ENCODE assay signal across 1 cellular context in the genomic region with DNA sequence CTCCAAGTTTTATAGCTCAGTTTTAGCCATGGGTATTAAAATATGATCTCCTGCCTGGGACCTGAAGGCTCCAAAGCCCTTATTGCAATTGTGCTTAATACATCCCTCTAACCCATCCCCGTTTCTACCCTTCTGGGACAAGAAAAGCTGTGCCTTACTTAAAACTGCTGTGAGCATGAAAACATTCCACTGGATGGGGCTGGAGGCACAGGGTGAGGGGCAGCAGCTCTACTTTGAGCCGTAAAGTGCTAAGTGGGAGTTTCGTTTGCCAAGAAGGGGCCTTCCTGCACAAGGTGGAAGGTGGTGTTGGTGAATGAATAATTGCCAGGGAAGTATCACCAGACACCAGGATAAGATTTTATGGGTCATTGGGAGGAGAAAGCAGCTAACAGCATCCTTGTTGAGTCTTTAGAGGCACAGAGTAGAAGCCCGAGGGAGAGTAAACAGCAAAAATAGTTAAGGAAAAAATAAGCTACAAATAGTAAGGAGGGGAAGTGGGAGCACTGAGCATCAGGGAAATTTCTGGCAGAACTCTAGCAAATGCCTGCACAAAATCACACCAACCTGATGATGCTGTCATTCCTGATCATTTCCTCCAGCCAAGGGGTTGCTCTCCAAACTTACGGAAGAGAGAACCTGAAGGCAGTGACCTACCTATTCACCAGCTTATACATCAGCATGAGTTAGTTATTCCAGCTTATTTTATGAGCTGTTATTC.
A peak's percentile ranks its signal among the peaks of the same experiment; 100 is the strongest.
TF ChIP-seq lines count a peak whose summit lies in the region.

No MANE protein-coding gene starts in this region.

TF ChIP-seq in H1, 55 proteins besides CTCF, POLR2A, EP300 and RAD21:
- TF ChIP-seq CEBPB (IDR thresholded peaks at IDR 0.05; ENCODE audit: low read depth, low read length): no peak
- TF ChIP-seq, protein P1, sequence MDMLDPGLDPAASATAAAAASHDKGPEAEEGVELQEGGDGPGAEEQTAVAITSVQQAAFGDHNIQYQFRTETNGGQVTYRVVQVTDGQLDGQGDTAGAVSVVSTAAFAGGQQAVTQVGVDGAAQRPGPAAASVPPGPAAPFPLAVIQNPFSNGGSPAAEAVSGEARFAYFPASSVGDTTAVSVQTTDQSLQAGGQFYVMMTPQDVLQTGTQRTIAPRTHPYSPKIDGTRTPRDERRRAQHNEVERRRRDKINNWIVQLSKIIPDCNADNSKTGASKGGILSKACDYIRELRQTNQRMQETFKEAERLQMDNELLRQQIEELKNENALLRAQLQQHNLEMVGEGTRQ (IDR thresholded peaks at IDR 0.05; ENCODE audit: low read length): no peak
- no peak for TF ChIP-seq EGR1 (IDR thresholded peaks at IDR 0.05; ENCODE audit: borderline replicate concordance, low read depth, low read length)
- 0 out of 2 replicates have a peak, but pooled peaks have one; percentile 17 for TF ChIP-seq CHD2 (IDR thresholded peaks at IDR 0.05; ENCODE audit: low read length)
- TF ChIP-seq, protein P2, sequence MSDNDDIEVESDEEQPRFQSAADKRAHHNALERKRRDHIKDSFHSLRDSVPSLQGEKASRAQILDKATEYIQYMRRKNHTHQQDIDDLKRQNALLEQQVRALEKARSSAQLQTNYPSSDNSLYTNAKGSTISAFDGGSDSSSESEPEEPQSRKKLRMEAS (IDR thresholded peaks at IDR 0.05): no peak
- no peak for TF ChIP-seq PHF8 (conservative IDR thresholded peaks at IDR 0.05; ENCODE audit: low read depth, low read length)
- TF ChIP-seq FOSL1 (IDR thresholded peaks at IDR 0.05; ENCODE audit: insufficient read depth, low read depth, low read length): no peak
